8 cellular contexts compared by ENCODE assay signal in genomic region chr17:27466748-27467375, GRCh38. TPM values are rescaled to one million over a fixed set of nuclear protein-coding genes. Genes with fewer than 3 reads are reported as not detected.
DNase-seq lines count a peak whose midpoint lies in the region; ATAC-seq, FAIRE-seq and TF ChIP-seq lines count a peak whose summit lies in the region.

No MANE protein-coding gene starts in this region.

- intact Hi-C loops in vagina (cut with DNase I): no loop called here
- intact Hi-C loops in kidney (cut with DNase I): no loop called here
- intact Hi-C loops in tibial artery (cut with DNase I; ENCODE audit: low total_unique reads): no loop called here

- no peaks in the 10 kb centered on the region for H3K27me3 Mint-ChIP-seq in activated CD8-positive, alpha-beta memory T cell treated with anti-CD3 and anti-CD28 coated beads, Interleukin-2, amount 10 ng/mL, durations not matched to agents 7 days and 5 days
- no peaks in the 10 kb centered on the region for H3K27me3 Mint-ChIP-seq in naive thymus-derived CD8-positive, alpha-beta T cell

- peaks cover 90% of the 10 kb centered on the region for H3K4me1 Mint-ChIP-seq in activated CD8-positive, alpha-beta memory T cell treated with anti-CD3 and anti-CD28 coated beads, Interleukin-2, amount 10 ng/mL, durations not matched to agents 7 days and 5 days
- peaks cover 13 to 58% (median 50%) of the 10 kb centered on the region in 4 donors for H3K4me1 Mint-ChIP-seq in naive thymus-derived CD8-positive, alpha-beta T cell

- TF ChIP-seq CTCF in vagina (IDR thresholded peaks at IDR 0.05) (no peak), kidney (IDR thresholded peaks at IDR 0.05; ENCODE audit: borderline replicate concordance, extremely low read depth, insufficient read depth) (no peak), tibial artery (IDR thresholded peaks at IDR 0.05) (no peak)

- no peak for TF ChIP-seq POLR2A in vagina (IDR thresholded peaks at IDR 0.05)

- H3K27me3 ChIP-seq in vagina (no peaks in the 10 kb centered on the region), tibial artery (no peaks in the 10 kb centered on the region)

- H3K4me1 ChIP-seq in vagina (peaks cover 49% of the 10 kb centered on the region), kidney (ENCODE audit: control insufficient read depth in 1 of 2, insufficient read depth in 1 of 2, low read depth in 1 of 2, low read length in 2 of 2) (peaks cover 0 to 4% of the 10 kb centered on the region in 2 donors), tibial artery (peaks cover 0 to 22% (median 5%) of the 10 kb centered on the region in 4 donors)

- H3K9me3 ChIP-seq in vagina (no peaks in the 10 kb centered on the region), kidney (ENCODE audit: control insufficient read depth in 1 of 2, low read length in 2 of 2) (no peaks in the 10 kb centered on the region), tibial artery (no peaks in the 10 kb centered on the region)

- no peaks in the 10 kb centered on the region for H3K9me3 Mint-ChIP-seq in activated CD8-positive, alpha-beta memory T cell treated with anti-CD3 and anti-CD28 coated beads, Interleukin-2, amount 10 ng/mL, durations not matched to agents 7 days and 5 days (ENCODE audit: low read depth)
- no peaks in the 10 kb centered on the region for H3K9me3 Mint-ChIP-seq in naive thymus-derived CD8-positive, alpha-beta T cell

- H3K27ac ChIP-seq in vagina (no peak overlapping the region), kidney (ENCODE audit: low read depth in 2 of 2, low read length in 2 of 2) (no peak overlapping the region), tibial artery (no peak overlapping the region)

- POLR2A ChIA-PET in naive thymus-derived CD8-positive, alpha-beta T cell (lab: Charles Lee): interaction anchor here (2.1 kb wide), 1 partner anchor 10 kb away, joined by 10 read pairs; the partner anchor contains the start of gene KSR1

- CTCF ChIA-PET in activated CD8-positive, alpha-beta memory T cell treated with anti-CD3 and anti-CD28 coated beads, Interleukin-2, amount 10 ng/mL, durations not matched to agents 7 days and 5 days (lab: Charles Lee): interaction anchor here (0.6 to 4.6 kb wide), 11 partner anchors 10 to 1296 kb away, joined by 3 to 43 read pairs (median 4); partner anchors contain the start of gene KSR1

- DNase-seq in SIG-M5 treated with dmso at 0.1 percent for 504 hours (lab: John Stamatoyannopoulos, UW; ENCODE audit: unreplicated experiment) (peak; percentile 46), SIG-M5 (lab: John Stamatoyannopoulos, UW) (no peak), vagina (ENCODE audit: extremely low spot score in 2 of 2) (no peak), kidney (no peak), tibial artery (no peak)
- peak; percentile 91 for DNase-seq in activated CD8-positive, alpha-beta memory T cell treated with anti-CD3 and anti-CD28 coated beads, Interleukin-2, amount 10 ng/mL, durations not matched to agents 7 days and 5 days
- peak in 2 of 10 donors; percentile 7 to 31 for DNase-seq in naive thymus-derived CD8-positive, alpha-beta T cell

- ATAC-seq in HG03196 (IDR thresholded peaks at IDR 0.05; ENCODE audit: unreplicated experiment): peak; percentile 65
- ATAC-seq in activated CD8-positive, alpha-beta memory T cell treated with anti-CD3 and anti-CD28 coated beads, Interleukin-2, amount 10 ng/mL, durations not matched to agents 7 days and 5 days: peak; percentile 86
- ATAC-seq in naive thymus-derived CD8-positive, alpha-beta T cell: peak in 1 of 2 donors; percentile 65

- no peaks in the 10 kb centered on the region for H3K36me3 ChIP-seq in vagina
- no peaks in the 10 kb centered on the region for H3K36me3 ChIP-seq in kidney (ENCODE audit: control insufficient read depth in 1 of 2, insufficient read depth in 2 of 2, low read length in 2 of 2)
- H3K36me3 ChIP-seq in tibial artery: no peaks in the 10 kb centered on the region

- H3K4me3 ChIP-seq in vagina (no peak overlapping the region), kidney (ENCODE audit: low read length in 2 of 2) (no peak overlapping the region), tibial artery (no peak overlapping the region)

- no peak overlapping the region for H3K9ac ChIP-seq in kidney (ENCODE audit: low read length in 2 of 2)

- H3K36me3 Mint-ChIP-seq in activated CD8-positive, alpha-beta memory T cell treated with anti-CD3 and anti-CD28 coated beads, Interleukin-2, amount 10 ng/mL, durations not matched to agents 7 days and 5 days: peaks cover 8% of the 10 kb centered on the region
- H3K36me3 Mint-ChIP-seq in naive thymus-derived CD8-positive, alpha-beta T cell: no peaks in the 10 kb centered on the region

- H3K4me3 Mint-ChIP-seq in activated CD8-positive, alpha-beta memory T cell treated with anti-CD3 and anti-CD28 coated beads, Interleukin-2, amount 10 ng/mL, durations not matched to agents 7 days and 5 days: peak overlapping the region; percentile 63
- peak overlapping the region in 7 of 10 donors; percentile 26 to 70 (median 47) for H3K4me3 Mint-ChIP-seq in naive thymus-derived CD8-positive, alpha-beta T cell

- peak overlapping the region; percentile 96 for H3K27ac Mint-ChIP-seq in activated CD8-positive, alpha-beta memory T cell treated with anti-CD3 and anti-CD28 coated beads, Interleukin-2, amount 10 ng/mL, durations not matched to agents 7 days and 5 days
- peak overlapping the region in 7 of 10 donors; percentile 28 to 87 (median 60) for H3K27ac Mint-ChIP-seq in naive thymus-derived CD8-positive, alpha-beta T cell

- no peak for FAIRE-seq in kidney (lab: Jason Lieb, UNC)

RNA-seq across cellular contexts. Expression of gene KSR1, which starts 10.6 kb away (rescaled TPM):
- 10 to 100 TPM; 56.6 to 70.4 TPM for total RNA-seq in activated CD8-positive, alpha-beta memory T cell treated with anti-CD3 and anti-CD28 coated beads, Interleukin-2, amount 10 ng/mL, durations not matched to agents 7 days and 5 days
- 10 to 100 TPM; 24.2 to 25.4 TPM for total RNA-seq in naive thymus-derived CD8-positive, alpha-beta T cell
- polyA plus RNA-seq in naive thymus-derived CD8-positive, alpha-beta T cell: 1 to 10 TPM in 1 of 3 donors, under 1 TPM in 2; 0.73 to 2.0 (median 0.91) TPM
- total RNA-seq in vagina (40.3 TPM), kidney (97.3 TPM)
- polyA plus RNA-seq in kidney (ENCODE audit: insufficient read depth, low read depth, low replicate concordance): 11.7 TPM

Comparison
In these comparisons a context has a peak if more than half of its experiments do, and no peak if none do; other contexts are left out.
1. DNase-seq: peak in SIG-M5 treated with dmso at 0.1 percent for 504 hours (single experiment) and activated CD8-positive, alpha-beta memory T cell treated with anti-CD3 and anti-CD28 coated beads, Interleukin-2, amount 10 ng/mL, durations not matched to agents 7 days and 5 days (single experiment); none in SIG-M5 (single experiment), vagina (0 of 2), kidney (single experiment) and tibial artery (0 of 2).